Comparison of ENCODE assay signal across 11 cellular contexts in genomic region chr4:190177727-190178605, GRCh38. TPM values are rescaled to one million over a fixed set of nuclear protein-coding genes. Genes with fewer than 3 reads are reported as not detected.
DNase-seq lines count a peak whose midpoint lies in the region; ATAC-seq and TF ChIP-seq lines count a peak whose summit lies in the region.
"Not testable (repeated sequence)": the region's sequence is repeated elsewhere in the genome, so short reads cannot be mapped to it uniquely, and the experiment has no call there.
"Had no signal": no experiment of that assay in that cellular context is flagged by ENCODE, and none has a peak within 500 bp of the region (broad histone marks: within the 10 kb centered on the region; RNA-seq: fewer than 3 reads in every experiment).

No MANE protein-coding gene starts in this region.

- not testable (repeated sequence) for H3K9me3 ChIP-seq in sigmoid colon

- not testable (repeated sequence) for H3K27ac Mint-ChIP-seq in activated CD4-positive, alpha-beta T cell treated with anti-CD3 and anti-CD28 coated beads, Interleukin-2, amount 10 ng/mL, durations not matched to agents 7 days and 5 days; activated naive CD4-positive, alpha-beta T cell treated with anti-CD3 and anti-CD28 coated beads for 36 hours

- TF ChIP-seq CTCF in sigmoid colon (IDR thresholded peaks at IDR 0.05) = not testable (repeated sequence)

- H3K36me3 ChIP-seq in sigmoid colon = not testable (repeated sequence)

- not testable (repeated sequence) for TF ChIP-seq POLR2A in sigmoid colon (IDR thresholded peaks at IDR 0.05)

- H3K4me3 ChIP-seq in sigmoid colon = not testable (repeated sequence)

- TF ChIP-seq EP300 in sigmoid colon (IDR thresholded peaks at IDR 0.05) = not testable (repeated sequence)

- not testable (repeated sequence) for H3K4me1 ChIP-seq in sigmoid colon

- H3K4me3 Mint-ChIP-seq in activated CD4-positive, alpha-beta T cell treated with anti-CD3 and anti-CD28 coated beads, Interleukin-2, amount 10 ng/mL, durations not matched to agents 7 days and 5 days; activated naive CD4-positive, alpha-beta T cell treated with anti-CD3 and anti-CD28 coated beads for 36 hours: not testable (repeated sequence)

- intact Hi-C loops in activated naive CD4-positive, alpha-beta T cell treated with anti-CD3 and anti-CD28 coated beads for 36 hours (cut with micrococcal nuclease); Right ventricle myocardium superior (cut with DNase I); sigmoid colon (cut with DNase I): not testable (repeated sequence)

- not testable (repeated sequence) for H3K9me3 Mint-ChIP-seq in activated CD4-positive, alpha-beta T cell treated with anti-CD3 and anti-CD28 coated beads, Interleukin-2, amount 10 ng/mL, durations not matched to agents 7 days and 5 days; activated naive CD4-positive, alpha-beta T cell treated with anti-CD3 and anti-CD28 coated beads for 36 hours

- DNase-seq in activated CD4-positive, alpha-beta T cell treated with anti-CD3 and anti-CD28 coated beads, Interleukin-2, amount 10 ng/mL, durations not matched to agents 7 days and 5 days = peak; percentile 34
- DNase-seq in activated naive CD4-positive, alpha-beta T cell treated with anti-CD3 and anti-CD28 coated beads for 36 hours = peak; percentile 15
- not testable (repeated sequence) for DNase-seq in Right ventricle myocardium superior
- DNase-seq in mesenteric fat pad (ENCODE audit: low spot score) = peak; percentile 62
- peak; percentile 40 for DNase-seq in sigmoid colon
- DNase-seq in ureter (ENCODE audit: low spot score) = peak; percentile 49

- ATAC-seq in GM21528 (IDR thresholded peaks at IDR 0.05; ENCODE audit: low FRiP score, unreplicated experiment) (peak; percentile 38), HG03521 (IDR thresholded peaks at IDR 0.05; ENCODE audit: unreplicated experiment) (peak; percentile 36), Right ventricle myocardium superior (ENCODE audit: poor library complexity) (peak; percentile 52)

- POLR2A ChIA-PET in activated CD4-positive, alpha-beta T cell treated with anti-CD3 and anti-CD28 coated beads, Interleukin-2, amount 10 ng/mL, durations not matched to agents 7 days and 5 days (lab: Charles Lee) = not testable (repeated sequence)

- not testable (repeated sequence) for H3K27ac ChIP-seq in sigmoid colon

- not testable (repeated sequence) for H3K36me3 Mint-ChIP-seq in activated CD4-positive, alpha-beta T cell treated with anti-CD3 and anti-CD28 coated beads, Interleukin-2, amount 10 ng/mL, durations not matched to agents 7 days and 5 days (ENCODE audit: low read depth); activated naive CD4-positive, alpha-beta T cell treated with anti-CD3 and anti-CD28 coated beads for 36 hours (ENCODE audit: low read depth)

- 36 to 48% methylated on average over 4 to 5 of the region's 6 CpGs for WGBS in sigmoid colon, 2 donors

- not testable (repeated sequence) for H3K4me1 Mint-ChIP-seq in activated CD4-positive, alpha-beta T cell treated with anti-CD3 and anti-CD28 coated beads, Interleukin-2, amount 10 ng/mL, durations not matched to agents 7 days and 5 days; activated naive CD4-positive, alpha-beta T cell treated with anti-CD3 and anti-CD28 coated beads for 36 hours (ENCODE audit: low read depth)

- not testable (repeated sequence) for H3K27me3 ChIP-seq in sigmoid colon

- CTCF ChIA-PET in activated CD4-positive, alpha-beta T cell treated with anti-CD3 and anti-CD28 coated beads, Interleukin-2, amount 10 ng/mL, durations not matched to agents 7 days and 5 days (lab: Charles Lee); activated naive CD4-positive, alpha-beta T cell treated with anti-CD3 and anti-CD28 coated beads for 36 hours (lab: Charles Lee): not testable (repeated sequence)

- not testable (repeated sequence) for H3K27me3 Mint-ChIP-seq in activated CD4-positive, alpha-beta T cell treated with anti-CD3 and anti-CD28 coated beads, Interleukin-2, amount 10 ng/mL, durations not matched to agents 7 days and 5 days; activated naive CD4-positive, alpha-beta T cell treated with anti-CD3 and anti-CD28 coated beads for 36 hours (ENCODE audit: low read depth)

RNA-seq across cellular contexts. Expression of gene DUX4, which starts 4.4 kb away (rescaled TPM):
- total RNA-seq in activated CD4-positive, alpha-beta T cell treated with anti-CD3 and anti-CD28 coated beads, Interleukin-2, amount 10 ng/mL, durations not matched to agents 7 days and 5 days = not detected
- total RNA-seq in activated naive CD4-positive, alpha-beta T cell treated with anti-CD3 and anti-CD28 coated beads for 36 hours = not detected
- not detected for total RNA-seq in Right ventricle myocardium superior
- total RNA-seq in mesenteric fat pad = not detected
- total RNA-seq in sigmoid colon = not detected
- not detected for polyA plus RNA-seq in sigmoid colon
- 0.29 TPM for total RNA-seq in ureter
- total RNA-seq: Daoy, esophagus muscularis mucosa, H1 had no signal
- polyA plus RNA-seq: H1 had no signal
